ENCODE assay signal across 22 cellular contexts in the genomic region with DNA sequence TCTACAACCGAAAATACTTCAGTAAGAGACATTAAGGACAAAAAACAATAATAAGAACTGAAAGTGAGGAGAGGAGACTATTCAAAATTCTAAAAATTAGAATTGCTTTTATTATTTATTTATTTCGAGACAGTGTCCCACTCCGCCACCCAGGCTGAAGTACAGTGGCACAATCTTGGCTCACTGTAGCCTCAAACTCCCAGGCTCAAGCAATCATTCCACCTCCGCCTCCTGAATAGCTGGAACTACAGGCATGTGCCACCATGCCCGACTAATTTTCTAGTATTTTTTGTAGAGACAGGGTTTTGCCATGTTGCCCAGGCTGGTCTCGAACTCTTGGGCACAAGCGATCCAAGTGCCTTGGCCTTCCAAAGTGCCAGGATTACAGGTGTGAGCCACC.
"Had no signal": no experiment of that assay in that cellular context is flagged by ENCODE, and none has a peak within 500 bp of the region (broad histone marks: within the 10 kb centered on the region; RNA-seq: fewer than 3 reads in every experiment).

No MANE protein-coding gene starts in this region.

- H3K79me2 ChIP-seq: hepatocyte had no signal

- DNase-seq: effector memory CD8-positive, alpha-beta T cell; foreskin keratinocyte; head of caudate nucleus; left colon; nucleus accumbens; pancreas; spleen; stimulated activated CD4-positive, alpha-beta T cell treated with anti-CD3 and anti-CD28 coated beads, Interleukin-2, amount 100 ng/mL, for 24 hours; stimulated activated CD4-positive, alpha-beta T cell treated with anti-CD3 and anti-CD28 coated beads, Interleukin-4, amount 100 ng/mL, for 4 hours; stimulated activated naive B cell treated with anti-CD40 and anti-IgM and Interleukin-4, amounts not matched to agents 10 μg/mL and 1 μg/mL and 100 μg/mL, for 72 hours; stimulated activated naive CD8-positive, alpha-beta T cell treated with anti-CD3 and anti-CD28 coated beads, Interleukin-15, amount 100 ng/mL, for 72 hours had no signal

- H3K9me3 ChIP-seq: pancreas had no signal

- H3K27ac Mint-ChIP-seq: dendritic cell treated with granulocyte-macrophage colony-stimulating factor and Interleukin-4, amounts not matched to agents 40 ng/mL and 50 ng/mL, for 4 days; effector memory CD8-positive, alpha-beta T cell; memory B cell; mesothelial cell of epicardium; natural killer cell treated with Interleukin-12 subunit alpha and Interleukin-12 subunit beta and Interleukin-15 and Interleukin-18, amount 100 ng/mL, for 72 hours; neural progenitor cell; progenitor cell of endocrine pancreas; stimulated activated naive B cell treated with anti-CD40 and anti-IgM and Interleukin-4, amounts not matched to agents 10 μg/mL and 1 μg/mL and 100 μg/mL, for 72 hours; type B pancreatic cell had no signal

- H3K4me3 ChIP-seq: hepatocyte, neural progenitor cell, pancreas, spleen had no signal

- H3K4me1 ChIP-seq: foreskin keratinocyte, neural progenitor cell, spleen had no signal

- H3K9ac ChIP-seq: neural progenitor cell had no signal

- H2AFZ ChIP-seq: hepatocyte, neural progenitor cell had no signal

- H3K27me3 Mint-ChIP-seq: central memory CD8-positive, alpha-beta T cell; dendritic cell treated with granulocyte-macrophage colony-stimulating factor and Interleukin-4, amounts not matched to agents 40 ng/mL and 50 ng/mL, for 4 days; effector memory CD8-positive, alpha-beta T cell; memory B cell; natural killer cell treated with Interleukin-12 subunit alpha and Interleukin-12 subunit beta and Interleukin-15 and Interleukin-18, amount 100 ng/mL, for 72 hours; progenitor cell of endocrine pancreas; stimulated activated naive B cell treated with anti-CD40 and anti-IgM and Interleukin-4, amounts not matched to agents 10 μg/mL and 1 μg/mL and 100 μg/mL, for 72 hours; stimulated activated naive CD8-positive, alpha-beta T cell treated with anti-CD3 and anti-CD28 coated beads, Interleukin-15, amount 100 ng/mL, for 72 hours; type B pancreatic cell had no signal

- H3K4me3 Mint-ChIP-seq: central memory CD8-positive, alpha-beta T cell; dendritic cell treated with granulocyte-macrophage colony-stimulating factor and Interleukin-4, amounts not matched to agents 40 ng/mL and 50 ng/mL, for 4 days; effector memory CD8-positive, alpha-beta T cell; memory B cell; mesothelial cell of epicardium; natural killer cell treated with Interleukin-12 subunit alpha and Interleukin-12 subunit beta and Interleukin-15 and Interleukin-18, amount 100 ng/mL, for 72 hours; neural progenitor cell; stimulated activated naive B cell treated with anti-CD40 and anti-IgM and Interleukin-4, amounts not matched to agents 10 μg/mL and 1 μg/mL and 100 μg/mL, for 72 hours; stimulated activated naive CD8-positive, alpha-beta T cell treated with anti-CD3 and anti-CD28 coated beads, Interleukin-15, amount 100 ng/mL, for 72 hours; type B pancreatic cell had no signal

- FAIRE-seq: urothelium cell line had no signal

- H3K4me2 ChIP-seq: hepatocyte, neural progenitor cell had no signal

- H3K4me1 Mint-ChIP-seq: central memory CD8-positive, alpha-beta T cell; memory B cell; mesothelial cell of epicardium; neural progenitor cell; stimulated activated naive CD8-positive, alpha-beta T cell treated with anti-CD3 and anti-CD28 coated beads, Interleukin-15, amount 100 ng/mL, for 72 hours had no signal

- H3K27ac ChIP-seq: foreskin keratinocyte, hepatocyte, neural progenitor cell, spleen had no signal

- H3K36me3 ChIP-seq: neural progenitor cell, pancreas had no signal

- H3K27me3 ChIP-seq: foreskin keratinocyte, hepatocyte, neural progenitor cell, pancreas, spleen had no signal

- ATAC-seq: effector memory CD8-positive, alpha-beta T cell; foreskin keratinocyte; natural killer cell treated with Interleukin-12 subunit alpha and Interleukin-12 subunit beta and Interleukin-15 and Interleukin-18, amount 100 ng/mL, for 72 hours; sciatic nerve; stimulated activated naive B cell treated with anti-CD40 and anti-IgM and Interleukin-4, amounts not matched to agents 10 μg/mL and 1 μg/mL and 100 μg/mL, for 72 hours; stimulated activated naive CD8-positive, alpha-beta T cell treated with anti-CD3 and anti-CD28 coated beads, Interleukin-15, amount 100 ng/mL, for 72 hours had no signal

- H3K9me3 Mint-ChIP-seq: central memory CD8-positive, alpha-beta T cell; mesothelial cell of epicardium; natural killer cell treated with Interleukin-12 subunit alpha and Interleukin-12 subunit beta and Interleukin-15 and Interleukin-18, amount 100 ng/mL, for 72 hours; type B pancreatic cell had no signal
